ENCODE assay signal across 8 cellular contexts in genomic region chr13:66618702-66619101, GRCh38.
DNase-seq lines count a peak whose midpoint lies in the region; ATAC-seq and TF ChIP-seq lines count a peak whose summit lies in the region.

No MANE protein-coding gene starts in this region.

- RAD21 ChIA-PET in HCT116 (lab: Charles Lee; ENCODE audit: low non-redundant PET in 1 of 2, low total read pairs in 2 of 2, uncharacterized antibody in 2 of 2, unreplicated experiment in 2 of 2) = no interaction called here

- TF ChIP-seq POLR2A in HCT116 (IDR thresholded peaks at IDR 0.05; ENCODE audit: borderline replicate concordance, extremely low read depth, insufficient read depth, insufficient read length) = no peak

- H3K4me1 ChIP-seq in HCT116 (ENCODE audit: control insufficient read depth in 1 of 2, insufficient read depth in 2 of 2, low read length in 2 of 2) = no peaks in the 10 kb centered on the region
- no peaks in the 10 kb centered on the region for H3K4me1 ChIP-seq in RWPE2 (ENCODE audit: insufficient read depth, poor library complexity, severe bottlenecking)

- intact Hi-C loops in HCT116 (cut with micrococcal nuclease) = loop anchor here (5.0 kb wide), 1 partner anchor 604 kb away; no protein-coding TSS in a partner anchor

- H3K27ac ChIP-seq in HCT116 (ENCODE audit: low read depth, low read length) = no peak overlapping the region
- H3K27ac ChIP-seq in RWPE2 (ENCODE audit: poor library complexity, severe bottlenecking) = no peak overlapping the region

- H3K9me2 ChIP-seq in HCT116 (ENCODE audit: insufficient read depth) = no peaks in the 10 kb centered on the region

- H4K20me1 ChIP-seq in HCT116 (ENCODE audit: insufficient read depth) = no peaks in the 10 kb centered on the region

- H3K36me3 ChIP-seq in HCT116 (ENCODE audit: control insufficient read depth in 1 of 2, insufficient read depth in 2 of 2, low read length in 2 of 2) (no peaks in the 10 kb centered on the region), RWPE2 (ENCODE audit: low read depth) (no peaks in the 10 kb centered on the region)

- TF ChIP-seq CTCF in HCT116 (IDR thresholded peaks at IDR 0.05 in 2 of 3, conservative IDR thresholded peaks at IDR 0.05 in 1 of 3; ENCODE audit: borderline replicate concordance in 1 of 3, insufficient read depth in 1 of 3, low read depth in 2 of 3, low read length in 2 of 3) (peak in 1 of 3 experiments; percentile 20; a peak in 2 of 6 replicates), RWPE2 (IDR thresholded peaks at IDR 0.05; ENCODE audit: poor library complexity, severe bottlenecking) (peak; percentile 62)

- no peak overlapping the region for H3K9ac ChIP-seq in HCT116 (ENCODE audit: low read length)

- H3K4me3 ChIP-seq in HCT116 (replicated peaks in 1 of 2; ENCODE audit: low read depth in 1 of 2, low read length in 2 of 2) = no peak overlapping the region
- H3K4me3 ChIP-seq in RWPE2 (ENCODE audit: severe bottlenecking) = no peak overlapping the region

- peak; percentile 3 to 24 for DNase-seq in AML-193 (lab: John Stamatoyannopoulos, UW)
- peak; percentile 26 for DNase-seq in HCT116 (ENCODE audit: low read depth, low spot score)
- DNase-seq in RWPE2 (ENCODE audit: low spot score) = no peak
- peak; percentile 52 for DNase-seq in iPS-NIHi11 (ENCODE audit: low spot score)
- no peak for DNase-seq in RPMI8226
- DNase-seq in NCI-H1436 treated with DMSO at 0.1 percent for 48 hours (lab: John Stamatoyannopoulos, UW) = no peak

- peak overlapping the region; percentile 91 for H2AFZ ChIP-seq in HCT116 (ENCODE audit: low read depth, low read length, poor library complexity, severe bottlenecking)

- BruUV-seq in HCT116 (replicated peaks; lab: Mats Ljungman, UMichigan) = no TSS peak

- no peaks in the 10 kb centered on the region for H3K79me2 ChIP-seq in HCT116 (ENCODE audit: insufficient read depth, low read length)

- CTCF ChIA-PET in HCT116 (lab: Charles Lee) = interaction anchor here (0.9 to 2.1 kb wide), 9 partner anchors 10 to 619 kb away, joined by 3 to 10 read pairs (median 4); no protein-coding TSS in a partner anchor

- TF ChIP-seq RAD21 in HCT116 (IDR thresholded peaks at IDR 0.05; ENCODE audit: low read depth) = peak; percentile 34; the same call in 1 of the 2 replicates

- POLR2A ChIA-PET in HCT116 (lab: Charles Lee) = no interaction called here

- H3K9me3 ChIP-seq in HCT116 (ENCODE audit: control insufficient read depth in 1 of 2, insufficient read depth in 1 of 2, low read depth in 1 of 2, low read length in 2 of 2) (no peaks in the 10 kb centered on the region), RWPE2 (ENCODE audit: severe bottlenecking) (no peaks in the 10 kb centered on the region)

- H3K27me3 ChIP-seq in HCT116 (ENCODE audit: insufficient read depth, low read length) = no peaks in the 10 kb centered on the region
- no peaks in the 10 kb centered on the region for H3K27me3 ChIP-seq in RWPE2 (ENCODE audit: insufficient read depth, poor library complexity, severe bottlenecking)

- H3K4me2 ChIP-seq in HCT116 (ENCODE audit: low read length) = no peak overlapping the region

- peak; percentile 85 for ATAC-seq in HCT116
- peak; percentile 58; the same call in 1 of the 3 replicates for ATAC-seq in RWPE2 (ENCODE audit: low read depth)
- no peak for ATAC-seq in HG03108 (IDR thresholded peaks at IDR 0.05; ENCODE audit: unreplicated experiment)
- no peak for ATAC-seq in GM18502 (IDR thresholded peaks at IDR 0.05; ENCODE audit: poor library complexity, unreplicated experiment)

TF ChIP-seq in HCT116, 20 proteins besides CTCF, POLR2A, EP300 and RAD21:
- TF ChIP-seq SP1 (IDR thresholded peaks at IDR 0.05; ENCODE audit: low read depth) = no peak
- TF ChIP-seq MAX (IDR thresholded peaks at IDR 0.05) = no peak
- no peak for TF ChIP-seq SIN3A (IDR thresholded peaks at IDR 0.05; ENCODE audit: low read depth)
- no peak for TF ChIP-seq ATF3 (IDR thresholded peaks at IDR 0.05)
- TF ChIP-seq EZH2 (IDR thresholded peaks at IDR 0.05) = no peak
- no peak for TF ChIP-seq REST (IDR thresholded peaks at IDR 0.05; ENCODE audit: low read depth)
- TF ChIP-seq EGR1 (IDR thresholded peaks at IDR 0.05; ENCODE audit: low read depth) = no peak
- TF ChIP-seq ELF1 (IDR thresholded peaks at IDR 0.05; ENCODE audit: borderline replicate concordance, low read depth) = no peak
- TF ChIP-seq ZNF274 (IDR thresholded peaks at IDR 0.05; ENCODE audit: low read depth, low read length) = no peak
- no peak for TF ChIP-seq CEBPB (IDR thresholded peaks at IDR 0.05; ENCODE audit: low read depth)
TF ChIP-seq in HCT116: peak in this region for 0.

Comparison
In these comparisons a context has a peak if more than half of its experiments do, and no peak if none do; other contexts are left out.
1. DNase-seq: peak in AML-193 (2 of 2), HCT116 (single experiment) and iPS-NIHi11 (single experiment); none in RWPE2 (single experiment), RPMI8226 (single experiment) and NCI-H1436 treated with DMSO at 0.1 percent for 48 hours (single experiment).
2. ATAC-seq: peak in HCT116 (single experiment) and RWPE2 (single experiment); none in HG03108 (single experiment) and GM18502 (single experiment).